In genomic region chr2:15271941-15272340, GRCh38 we compare ENCODE assay signal across 18 cellular contexts.
A peak's percentile ranks its signal among the peaks of the same experiment; 100 is the strongest.
DNase-seq lines count a peak whose midpoint lies in the region; ATAC-seq, FAIRE-seq and TF ChIP-seq lines count a peak whose summit lies in the region.
"Had no signal": no experiment of that assay in that cellular context is flagged by ENCODE, and none has a peak within 500 bp of the region (broad histone marks: within the 10 kb centered on the region; RNA-seq: fewer than 3 reads in every experiment).

No MANE protein-coding gene starts in this region.

- no peak for FAIRE-seq in HepG2 (lab: Jason Lieb, UNC)
- peak; percentile 31 for FAIRE-seq in endothelial cell of umbilical vein (lab: Jason Lieb, UNC)
- FAIRE-seq: D721Med, RCC 7860 had no signal

- H4K20me1 ChIP-seq in HepG2 (ENCODE audit: insufficient read depth, low read length) (no peaks in the 10 kb centered on the region), endothelial cell of umbilical vein (replicated peaks; ENCODE audit: control insufficient read depth, extremely low read depth, insufficient read depth, low read length) (no peaks in the 10 kb centered on the region)

- H3K27me3 ChIP-seq in HepG2 (ENCODE audit: control insufficient read depth in 1 of 2, insufficient read depth in 2 of 2, low read length in 2 of 2) (no peaks in the 10 kb centered on the region), right lobe of liver (no peaks in the 10 kb centered on the region), endothelial cell of umbilical vein (ENCODE audit: control insufficient read depth in 2 of 2, insufficient read depth in 2 of 2, low read length in 2 of 2) (no peaks in the 10 kb centered on the region)

- no peak for TF ChIP-seq RAD21 in HepG2 (CRISPR knock-in tag; IDR thresholded peaks at IDR 0.05)

- POLR2A ChIA-PET in HepG2 (lab: Yijun Ruan, JAX): no interaction called here
- POLR2A ChIA-PET in endothelial cell of umbilical vein (lab: Charles Lee): no interaction called here

- DNase-seq in HepG2 (ENCODE audit: low spot score) (peak; percentile 11), right lobe of liver (no peak), endothelial cell of umbilical vein (ENCODE audit: low read depth, low spot score) (no peak), medulla oblongata (ENCODE audit: extremely low spot score) (peak; percentile 19), coronary artery (ENCODE audit: low spot score) (no peak), RKO (ENCODE audit: low spot score) (no peak)
- DNase-seq in stimulated activated naive CD4-positive, alpha-beta T cell treated with Interleukin-2 at 50 U/mL for 16 hours (lab: John Stamatoyannopoulos, UW): no peak
- DNase-seq in effector CD8-positive, alpha-beta T cell (lab: John Stamatoyannopoulos, UW): no peak
- DNase-seq: 8988T; CD4-positive, CD25-positive, alpha-beta regulatory T cell; DND-41; H9; Kasumi-1; NCI-H2029; NCI-H510A; SHP77 treated with DMSO at 0.1 percent for 48 hours had no signal

- CTCF ChIA-PET in HepG2 (lab: Yijun Ruan, JAX; ENCODE audit: low intra/inter-chr PET ratio, low total read pairs) (no interaction called here), endothelial cell of umbilical vein (lab: Charles Lee) (no interaction called here)

- H3K27ac ChIP-seq in HepG2 (ENCODE audit: extremely low read length, insufficient read depth, low read length) (no peak overlapping the region), right lobe of liver (no peak overlapping the region), endothelial cell of umbilical vein (ENCODE audit: insufficient read depth, low read depth, low read length) (no peak overlapping the region), coronary artery (no peak overlapping the region)

- BruUV-seq in HepG2 (replicated peaks; lab: Mats Ljungman, UMichigan) (no TSS peak), endothelial cell of umbilical vein (replicated peaks; lab: Mats Ljungman, UMichigan) (no TSS peak)

- H3K9ac ChIP-seq in HepG2 (ENCODE audit: insufficient read depth, low read depth, low read length) (no peak overlapping the region), endothelial cell of umbilical vein (replicated peaks; ENCODE audit: extremely low read depth, insufficient read depth, low read length) (no peak overlapping the region)

- TF ChIP-seq CTCF in HepG2 (CRISPR knock-in tag; IDR thresholded peaks at IDR 0.05): no peak
- TF ChIP-seq CTCF in right lobe of liver (IDR thresholded peaks at IDR 0.05): no peak
- no peak for TF ChIP-seq CTCF in endothelial cell of umbilical vein (IDR thresholded peaks at IDR 0.05; ENCODE audit: extremely low read depth in 1 of 2, insufficient read depth in 1 of 2, low read depth in 1 of 2, low read length in 2 of 2)
- no peak for TF ChIP-seq CTCF in coronary artery (IDR thresholded peaks at IDR 0.05)

- H3K36me3 ChIP-seq in HepG2 (replicated peaks in 1 of 2; ENCODE audit: control insufficient read depth in 1 of 2, insufficient read depth in 2 of 2, low read length in 2 of 2) (peaks cover 5 to 32% of the 10 kb centered on the region in 2 experiments), right lobe of liver (peaks cover 0 to 11% (median 0%) of the 10 kb centered on the region in 4 donors), endothelial cell of umbilical vein (ENCODE audit: control insufficient read depth in 2 of 2, extremely low read depth in 1 of 2, insufficient read depth in 2 of 2, low read length in 2 of 2) (peaks cover 0 to 5% of the 10 kb centered on the region in 2 experiments)

- no peaks in the 10 kb centered on the region for H3K9me1 ChIP-seq in endothelial cell of umbilical vein (replicated peaks; ENCODE audit: control insufficient read depth, extremely low read depth, insufficient read depth, low read length)

- in situ Hi-C loops in HepG2 (cut with HindIII; ENCODE audit: extremely low pct_ligation_motif_present, low pct_unique_long_range_greater_than_20kb): no loop called here

- intact Hi-C loops in HepG2 (cut with micrococcal nuclease; ENCODE audit: unreplicated experiment): no loop called here
- intact Hi-C loops in right lobe of liver (cut with DNase I): no loop called here
- intact Hi-C loops in endothelial cell of umbilical vein (cut with micrococcal nuclease): no loop called here

- H3K9me3 ChIP-seq in HepG2 (ENCODE audit: low read length): no peaks in the 10 kb centered on the region
- H3K9me3 ChIP-seq in right lobe of liver: no peaks in the 10 kb centered on the region
- no peaks in the 10 kb centered on the region for H3K9me3 ChIP-seq in endothelial cell of umbilical vein (replicated peaks; ENCODE audit: control insufficient read depth, insufficient read depth, low read length)

- no peak overlapping the region for H2AFZ ChIP-seq in HepG2 (ENCODE audit: low read length)
- no peak overlapping the region for H2AFZ ChIP-seq in endothelial cell of umbilical vein (ENCODE audit: low read depth, low read length)

- H3K4me2 ChIP-seq in HepG2 (ENCODE audit: low read depth, low read length) (no peak overlapping the region), endothelial cell of umbilical vein (ENCODE audit: insufficient read depth, low read length) (no peak overlapping the region)

- ATAC-seq in HepG2 (no peak), right lobe of liver (no peak)

- dilution Hi-C loops in endothelial cell of umbilical vein (cut with MboI; ENCODE audit: extremely low pct_ligation_motif_present, low sequenced_read_pairs): no loop called here

- no peaks in the 10 kb centered on the region for H3K79me2 ChIP-seq in HepG2 (ENCODE audit: insufficient read depth, low read length)
- no peaks in the 10 kb centered on the region for H3K79me2 ChIP-seq in endothelial cell of umbilical vein (ENCODE audit: control insufficient read depth, insufficient read depth, low read length)

- TF ChIP-seq EP300 in HepG2 (IDR thresholded peaks at IDR 0.05; ENCODE audit: low read depth in 2 of 2, low read length in 2 of 2) (no peak), HepG2 (CRISPR knock-in tag; IDR thresholded peaks at IDR 0.05; ENCODE audit: borderline replicate concordance) (no peak)

- no peak overlapping the region for H3K4me3 ChIP-seq in HepG2 (replicated peaks in 1 of 3; ENCODE audit: insufficient read depth in 1 of 3, low read depth in 2 of 3, low read length in 3 of 3)
- no peak overlapping the region for H3K4me3 ChIP-seq in right lobe of liver
- H3K4me3 ChIP-seq in endothelial cell of umbilical vein (replicated peaks in 1 of 3; ENCODE audit: insufficient read depth in 1 of 3, low read depth in 1 of 3, low read length in 3 of 3): no peak overlapping the region
- no peak overlapping the region for H3K4me3 ChIP-seq in coronary artery

- H3K4me1 ChIP-seq in HepG2 (ENCODE audit: insufficient read depth, low read length) (peaks cover 6% of the 10 kb centered on the region), right lobe of liver (no peaks in the 10 kb centered on the region), endothelial cell of umbilical vein (ENCODE audit: control insufficient read depth, extremely low read depth, insufficient read depth, low read length) (no peaks in the 10 kb centered on the region)

- 93% methylated on average over 1 of the region's 1 CpG for WGBS in HepG2 (ENCODE audit: low lambda C conversion rate)
- 90% methylated on average over 1 of the region's 1 CpG for WGBS in right lobe of liver (ENCODE audit: insufficient coverage, low coverage, low lambda C conversion rate, missing lambda C conversion rate)

- TF ChIP-seq POLR2A in HepG2 (IDR thresholded peaks at IDR 0.05; ENCODE audit: insufficient read depth in 1 of 2, low read depth in 2 of 2, low read length in 2 of 2) (no peak), right lobe of liver (IDR thresholded peaks at IDR 0.05) (no peak), endothelial cell of umbilical vein (IDR thresholded peaks at IDR 0.05; ENCODE audit: low read depth, low read length) (no peak)

TF ChIP-seq in HepG2, 621 proteins besides CTCF, POLR2A, EP300 and RAD21 (continues in another document):
- TF ChIP-seq SRSF1 (optimal IDR thresholded peaks at IDR 0.05; ENCODE audit: low read depth, low read length) (no peak), MTERF4 (CRISPR knock-in tag; IDR thresholded peaks at IDR 0.05) (no peak)

TF ChIP-seq in endothelial cell of umbilical vein, 7 proteins besides CTCF, POLR2A, EP300 and RAD21:
- no peak for TF ChIP-seq FOS (IDR thresholded peaks at IDR 0.05; ENCODE audit: borderline replicate concordance, insufficient read depth, low read length)
- TF ChIP-seq GATA2 (IDR thresholded peaks at IDR 0.05; ENCODE audit: insufficient read depth, insufficient read length, low read depth, low read length): no peak
- TF ChIP-seq, protein P1, sequence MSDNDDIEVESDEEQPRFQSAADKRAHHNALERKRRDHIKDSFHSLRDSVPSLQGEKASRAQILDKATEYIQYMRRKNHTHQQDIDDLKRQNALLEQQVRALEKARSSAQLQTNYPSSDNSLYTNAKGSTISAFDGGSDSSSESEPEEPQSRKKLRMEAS (IDR thresholded peaks at IDR 0.05; ENCODE audit: insufficient read depth, insufficient read length): no peak
- no peak for TF ChIP-seq JUN (IDR thresholded peaks at IDR 0.05; ENCODE audit: borderline replicate concordance, insufficient read depth, insufficient read length, low read depth)
- no peak for TF ChIP-seq EZH2 (IDR thresholded peaks at IDR 0.05; ENCODE audit: borderline replicate concordance, low read depth, low read length, severe bottlenecking)
- no peak for TF ChIP-seq POLR2AphosphoS5 (IDR thresholded peaks at IDR 0.05; ENCODE audit: insufficient read depth, low read depth, low read length)
- TF ChIP-seq MYC (IDR thresholded peaks at IDR 0.05; ENCODE audit: low read depth, low read length): no peak
TF ChIP-seq in endothelial cell of umbilical vein: peak in this region for 0.

Comparison
In these comparisons a context has a peak if more than half of its experiments do, and no peak if none do; other contexts are left out.
1. DNase-seq: peak in HepG2 (single experiment) and medulla oblongata (single experiment); none in right lobe of liver (0 of 3), endothelial cell of umbilical vein (single experiment), stimulated activated naive CD4-positive, alpha-beta T cell treated with Interleukin-2 at 50 U/mL for 16 hours (single experiment), coronary artery (single experiment), RKO (single experiment) and effector CD8-positive, alpha-beta T cell (single experiment).